6 cellular contexts compared by ENCODE assay signal in genomic region chr19:7725791-7726190, GRCh38.
"Had no signal": no experiment of that assay in that cellular context is flagged by ENCODE, and none has a peak within 500 bp of the region (broad histone marks: within the 10 kb centered on the region; RNA-seq: fewer than 3 reads in every experiment).

No MANE protein-coding gene starts in this region.

- DNase-seq: GM23248, H9, HCEC 1CT, IMR-90, KG1 had no signal

- H3K4me3 Mint-ChIP-seq: H9 had no signal

- ATAC-seq: K562 had no signal

- H3K27ac Mint-ChIP-seq: H9 had no signal
